10 cellular contexts compared by ENCODE assay signal in genomic region chr1:240274569-240274968, GRCh38.
"Had no signal": no experiment of that assay in that cellular context is flagged by ENCODE, and none has a peak within 500 bp of the region (broad histone marks: within the 10 kb centered on the region; RNA-seq: fewer than 3 reads in every experiment).

No MANE protein-coding gene starts in this region.

- H3K9ac ChIP-seq: GM23248 had no signal

- H3K9me3 ChIP-seq: HAP-1 had no signal

- H3K27ac Mint-ChIP-seq: GM23338 had no signal

- H3K27ac ChIP-seq: GM23248 had no signal

- FAIRE-seq: H1, H54 had no signal

- H3K36me3 ChIP-seq: HAP-1 had no signal

- H3K4me3 Mint-ChIP-seq: GM23338, H9 had no signal

- DNase-seq: GM23248, GOT3, H7, H9, HCEC 1CT had no signal

- H3K4me2 ChIP-seq: GM23338 had no signal

- ATAC-seq: GM23338, HCT116 had no signal

- H3K4me3 ChIP-seq: GM23248, GM23338, HAP-1 had no signal

- H2AFZ ChIP-seq: GM23248, GM23338 had no signal

- H3K9me3 Mint-ChIP-seq: GM23338 had no signal
